ENCODE assay signal across 1 cellular context in the genomic region with DNA sequence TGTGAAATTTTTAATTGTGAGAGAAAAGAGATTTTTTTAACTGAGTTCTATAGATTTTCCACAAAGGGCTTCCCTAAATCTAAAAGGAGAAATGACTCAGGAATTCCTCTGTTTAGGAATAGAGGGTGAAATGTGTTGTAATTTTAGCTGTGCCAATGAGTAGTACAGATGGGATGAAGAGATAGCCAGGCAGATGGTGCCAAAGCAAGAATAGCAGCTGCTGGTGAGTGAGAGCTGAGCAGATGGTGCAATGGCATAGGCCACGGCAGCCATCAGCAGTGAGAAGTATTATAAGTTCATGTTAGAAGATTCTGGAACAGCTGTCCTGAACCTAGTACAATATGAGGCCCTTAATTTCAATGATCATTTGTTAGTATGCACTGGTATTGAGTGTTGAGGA.
TF ChIP-seq lines count a peak whose summit lies in the region.

No MANE protein-coding gene starts in this region.

TF ChIP-seq in SK-N-SH, 30 proteins besides CTCF, POLR2A, EP300 and RAD21:
- TF ChIP-seq ELF1 (IDR thresholded peaks at IDR 0.05) (no peak), NFIC (IDR thresholded peaks at IDR 0.05; ENCODE audit: borderline replicate concordance) (no peak), MEF2A (IDR thresholded peaks at IDR 0.05; ENCODE audit: borderline replicate concordance, low read depth) (no peak)
TF ChIP-seq in SK-N-SH: peak in this region for 0.
